In the genomic region with DNA sequence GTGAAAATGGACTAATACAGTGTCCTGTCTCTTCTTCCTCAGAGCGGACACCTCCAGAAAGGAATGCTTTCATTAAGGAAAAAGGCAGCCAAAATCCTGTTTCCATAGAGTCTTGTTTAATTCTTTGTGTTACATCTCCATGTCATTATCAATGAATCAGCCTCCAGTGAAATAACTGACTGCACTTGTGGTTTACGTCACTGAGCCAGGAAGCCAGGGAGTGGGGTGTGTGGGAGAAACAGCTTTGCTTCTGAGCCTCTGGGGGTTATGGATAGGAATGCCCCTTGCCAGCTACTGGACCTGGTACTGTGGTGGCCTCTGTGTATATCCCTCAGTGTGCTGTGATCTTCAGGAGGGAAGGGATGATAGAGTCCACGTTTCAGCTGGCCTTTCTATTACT, we compare ENCODE assay signal across 29 cellular contexts.
"Had no signal": no experiment of that assay in that cellular context is flagged by ENCODE, and none has a peak within 500 bp of the region (broad histone marks: within the 10 kb centered on the region; RNA-seq: fewer than 3 reads in every experiment).

No MANE protein-coding gene starts in this region.

- H3K4me3 ChIP-seq: body of pancreas, SJCRH30 had no signal

- H3K27me3 Mint-ChIP-seq: activated B cell treated with CpG ODN at 0.5 μM for 24 hours; activated CD4-positive, alpha-beta T cell treated with anti-CD3 and anti-CD28 coated beads, Interleukin-2, amount 10 ng/mL, durations not matched to agents 24 days and 14 days; activated CD8-positive, alpha-beta memory T cell treated with anti-CD3 and anti-CD28 coated beads, Interleukin-2, amount 10 ng/mL, durations not matched to agents 7 days and 5 days; activated T-cell treated with anti-CD3 and anti-CD28 coated beads, Interleukin-2, amount 50 U/mL, for 24 hours; IgD-negative memory B cell; T-helper 17 cell had no signal

- ATAC-seq: activated CD8-positive, alpha-beta memory T cell treated with anti-CD3 and anti-CD28 coated beads, Interleukin-2, amount 10 ng/mL, durations not matched to agents 7 days and 5 days; activated naive CD4-positive, alpha-beta T cell treated with anti-CD3 and anti-CD28 coated beads, Interleukin-2, amount 50 U/mL, for 72 hours; body of pancreas; Panc1; SK-N-SH treated with all-trans-retinoic acid at 6 μM for 48 hours; T-helper 17 cell had no signal

- H3K9me3 ChIP-seq: body of pancreas, SJCRH30 had no signal

- H3K4me3 Mint-ChIP-seq: activated B cell treated with CpG ODN at 0.5 μM for 24 hours; activated CD4-positive, alpha-beta T cell treated with anti-CD3 and anti-CD28 coated beads, Interleukin-2, amount 10 ng/mL, durations not matched to agents 24 days and 14 days; activated CD8-positive, alpha-beta memory T cell treated with anti-CD3 and anti-CD28 coated beads, Interleukin-2, amount 10 ng/mL, durations not matched to agents 7 days and 5 days; activated T-cell treated with anti-CD3 and anti-CD28 coated beads, Interleukin-2, amount 50 U/mL, for 24 hours; IgD-negative memory B cell; T-helper 17 cell had no signal

- H3K4me1 Mint-ChIP-seq: activated B cell treated with CpG ODN at 0.5 μM for 24 hours; activated CD4-positive, alpha-beta T cell treated with anti-CD3 and anti-CD28 coated beads, Interleukin-2, amount 10 ng/mL, durations not matched to agents 24 days and 14 days; activated CD8-positive, alpha-beta memory T cell treated with anti-CD3 and anti-CD28 coated beads, Interleukin-2, amount 10 ng/mL, durations not matched to agents 7 days and 5 days; T-helper 17 cell had no signal

- H3K4me1 ChIP-seq: body of pancreas, SJCRH30 had no signal

- H3K27me3 ChIP-seq: body of pancreas, SJCRH30 had no signal

- H3K4me2 ChIP-seq: KMS-11 had no signal

- H3K36me3 ChIP-seq: SJCRH30 had no signal

- H3K27ac ChIP-seq: body of pancreas, KMS-11, RWPE1, SJCRH30 had no signal

- H3K36me3 Mint-ChIP-seq: activated CD8-positive, alpha-beta memory T cell treated with anti-CD3 and anti-CD28 coated beads, Interleukin-2, amount 10 ng/mL, durations not matched to agents 7 days and 5 days; IgD-negative memory B cell had no signal

- DNase-seq: activated B cell treated with CpG ODN at 0.5 μM for 24 hours; activated CD4-positive, alpha-beta T cell treated with anti-CD3 and anti-CD28 coated beads for 1 hour; activated CD4-positive, alpha-beta T cell treated with anti-CD3 and anti-CD28 coated beads, Interleukin-2, amount 10 ng/mL, durations not matched to agents 24 days and 14 days; activated CD4-positive, alpha-beta T cell treated with anti-CD3 and anti-CD28 coated beads, Interleukin-2, amount 50 U/mL, for 48 hours; activated CD8-positive, alpha-beta memory T cell treated with anti-CD3 and anti-CD28 coated beads, Interleukin-2, amount 10 ng/mL, durations not matched to agents 7 days and 5 days; activated effector memory CD4-positive, alpha-beta T cell treated with anti-CD3 and anti-CD28 coated beads, Interleukin-2, amount 50 U/mL, for 16 hours; activated naive CD4-positive, alpha-beta T cell treated with Interleukin-2 at 50 U/mL for 16 hours; activated T-cell treated with anti-CD3 and anti-CD28 coated beads, Interleukin-2, amount 50 U/mL, for 24 hours; amygdala; body of pancreas; central memory CD4-positive, alpha-beta T cell; NCI-H1105 treated with DMSO at 0.1 percent for 48 hours; NCI-H1436 treated with DMSO at 0.1 percent for 48 hours; NCI-H187; NCI-H2081; NCI-H510A treated with DMSO at 0.1 percent for 48 hours; NCI-H69; NK-92 treated with Interleukin-12 subunit alpha and Interleukin-12 subunit beta, amount 100 ng/mL, for 24 hours; OCI-M1; Right ventricle myocardium superior; SJCRH30; T-helper 17 cell; T-helper 9 cell had no signal

- H3K27ac Mint-ChIP-seq: activated B cell treated with CpG ODN at 0.5 μM for 24 hours; activated CD4-positive, alpha-beta T cell treated with anti-CD3 and anti-CD28 coated beads, Interleukin-2, amount 10 ng/mL, durations not matched to agents 24 days and 14 days; activated CD8-positive, alpha-beta memory T cell treated with anti-CD3 and anti-CD28 coated beads, Interleukin-2, amount 10 ng/mL, durations not matched to agents 7 days and 5 days; activated naive CD4-positive, alpha-beta T cell treated with anti-CD3 and anti-CD28 coated beads, Interleukin-2, amount 50 U/mL, for 72 hours; activated T-cell treated with anti-CD3 and anti-CD28 coated beads, Interleukin-2, amount 50 U/mL, for 24 hours; IgD-negative memory B cell; T-helper 17 cell had no signal

- H3K9ac ChIP-seq: KMS-11 had no signal
